22 cellular contexts compared by ENCODE assay signal in genomic region chr11:77909277-77909676, GRCh38.
DNase-seq lines count a peak whose midpoint lies in the region; ATAC-seq, FAIRE-seq and TF ChIP-seq lines count a peak whose summit lies in the region.
"Had no signal": no experiment of that assay in that cellular context is flagged by ENCODE, and none has a peak within 500 bp of the region (broad histone marks: within the 10 kb centered on the region; RNA-seq: fewer than 3 reads in every experiment).

No MANE protein-coding gene starts in this region.

- no peaks in the 10 kb centered on the region for H3K9me3 Mint-ChIP-seq in activated T-cell treated with anti-CD3 and anti-CD28 coated beads, Interleukin-2, amount 50 U/mL, for 24 hours
- no peaks in the 10 kb centered on the region for H3K9me3 Mint-ChIP-seq in activated T-cell treated with anti-CD3 and anti-CD28 coated beads, Interleukin-2, amount 50 U/mL, for 4 hours
- H3K9me3 Mint-ChIP-seq in stimulated activated naive B cell treated with anti-CD40 and anti-IgM and Interleukin-4, amounts not matched to agents 10 μg/mL and 1 μg/mL and 100 μg/mL, for 72 hours = no peaks in the 10 kb centered on the region
- H3K9me3 Mint-ChIP-seq: CD4-positive, alpha-beta T cell; CD8-positive, alpha-beta T cell had no signal

- no peak for FAIRE-seq in GM12891 (lab: Jason Lieb, UNC)
- FAIRE-seq: A549, D721Med, GM12878, GM19239 had no signal

- H3K36me3 Mint-ChIP-seq in activated T-cell treated with anti-CD3 and anti-CD28 coated beads, Interleukin-2, amount 50 U/mL, for 24 hours (ENCODE audit: low read depth) = peaks cover 70% of the 10 kb centered on the region
- peaks cover 26% of the 10 kb centered on the region for H3K36me3 Mint-ChIP-seq in activated T-cell treated with anti-CD3 and anti-CD28 coated beads, Interleukin-2, amount 50 U/mL, for 4 hours (ENCODE audit: insufficient read depth)
- peaks cover 22 to 30% of the 10 kb centered on the region in 2 donors for H3K36me3 Mint-ChIP-seq in stimulated activated naive B cell treated with anti-CD40 and anti-IgM and Interleukin-4, amounts not matched to agents 10 μg/mL and 1 μg/mL and 100 μg/mL, for 72 hours

- H3K4me3 Mint-ChIP-seq in activated T-cell treated with anti-CD3 and anti-CD28 coated beads, Interleukin-2, amount 50 U/mL, for 24 hours = no peak overlapping the region
- no peak overlapping the region for H3K4me3 Mint-ChIP-seq in activated T-cell treated with anti-CD3 and anti-CD28 coated beads, Interleukin-2, amount 50 U/mL, for 4 hours
- H3K4me3 Mint-ChIP-seq in stimulated activated naive B cell treated with anti-CD40 and anti-IgM and Interleukin-4, amounts not matched to agents 10 μg/mL and 1 μg/mL and 100 μg/mL, for 72 hours = no peak overlapping the region
- H3K4me3 Mint-ChIP-seq: B cell; CD4-positive, alpha-beta T cell; CD8-positive, alpha-beta T cell had no signal

- H3K27me3 Mint-ChIP-seq in activated T-cell treated with anti-CD3 and anti-CD28 coated beads, Interleukin-2, amount 50 U/mL, for 24 hours = no peaks in the 10 kb centered on the region
- no peaks in the 10 kb centered on the region for H3K27me3 Mint-ChIP-seq in activated T-cell treated with anti-CD3 and anti-CD28 coated beads, Interleukin-2, amount 50 U/mL, for 4 hours (ENCODE audit: low read depth)
- no peaks in the 10 kb centered on the region for H3K27me3 Mint-ChIP-seq in stimulated activated naive B cell treated with anti-CD40 and anti-IgM and Interleukin-4, amounts not matched to agents 10 μg/mL and 1 μg/mL and 100 μg/mL, for 72 hours
- H3K27me3 Mint-ChIP-seq: B cell; CD4-positive, alpha-beta T cell had no signal

- H3K27ac Mint-ChIP-seq in activated T-cell treated with anti-CD3 and anti-CD28 coated beads, Interleukin-2, amount 50 U/mL, for 24 hours = peak overlapping the region; percentile 18
- H3K27ac Mint-ChIP-seq in stimulated activated naive B cell treated with anti-CD40 and anti-IgM and Interleukin-4, amounts not matched to agents 10 μg/mL and 1 μg/mL and 100 μg/mL, for 72 hours = peak overlapping the region; percentile 62
- H3K27ac Mint-ChIP-seq: B cell; CD4-positive, alpha-beta T cell; CD8-positive, alpha-beta T cell had no signal

- no peaks in the 10 kb centered on the region for H3K4me1 Mint-ChIP-seq in activated T-cell treated with anti-CD3 and anti-CD28 coated beads, Interleukin-2, amount 50 U/mL, for 24 hours (ENCODE audit: low read depth)
- H3K4me1 Mint-ChIP-seq in activated T-cell treated with anti-CD3 and anti-CD28 coated beads, Interleukin-2, amount 50 U/mL, for 4 hours (ENCODE audit: low read depth) = no peaks in the 10 kb centered on the region
- H3K4me1 Mint-ChIP-seq in stimulated activated naive B cell treated with anti-CD40 and anti-IgM and Interleukin-4, amounts not matched to agents 10 μg/mL and 1 μg/mL and 100 μg/mL, for 72 hours = peaks cover 0 to 1% of the 10 kb centered on the region in 2 donors
- H3K4me1 Mint-ChIP-seq: B cell had no signal

- DNase-seq in activated T-cell treated with anti-CD3 and anti-CD28 coated beads, Interleukin-2, amount 50 U/mL, for 24 hours = no peak
- DNase-seq in activated T-cell treated with anti-CD3 and anti-CD28 coated beads, Interleukin-2, amount 50 U/mL, for 4 hours = no peak
- no peak for DNase-seq in GM12891 (ENCODE audit: insufficient read length, low spot score)
- no peak for DNase-seq in stimulated activated naive B cell treated with anti-CD40 and anti-IgM and Interleukin-4, amounts not matched to agents 10 μg/mL and 1 μg/mL and 100 μg/mL, for 72 hours
- no peak for DNase-seq in DMS 273 (lab: John Stamatoyannopoulos, UW; ENCODE audit: unreplicated experiment)
- DNase-seq: AML-193; Caco-2; Calu3; CD4-positive, alpha-beta T cell; CD8-positive, alpha-beta T cell; DMS 273 treated with DMSO at 0.1 percent for 48 hours; DMS153; DMS53; DMS79; DND-41; EL; GDM1 had no signal

- no peak for TF ChIP-seq POLR2A in GM12891 (IDR thresholded peaks at IDR 0.05; ENCODE audit: low read depth, low read length)

- no peak for ATAC-seq in activated T-cell treated with anti-CD3 and anti-CD28 coated beads, Interleukin-2, amount 50 U/mL, for 4 hours
- peak; percentile 54 to 75 for ATAC-seq in stimulated activated naive B cell treated with anti-CD40 and anti-IgM and Interleukin-4, amounts not matched to agents 10 μg/mL and 1 μg/mL and 100 μg/mL, for 72 hours (replicated peaks)
- ATAC-seq: A549; CD8-positive, alpha-beta T cell; GM12878 had no signal

TF ChIP-seq in GM12891, 5 proteins besides CTCF, POLR2A, EP300 and RAD21:
- no peak for TF ChIP-seq POU2F2 (IDR thresholded peaks at IDR 0.05; ENCODE audit: low read depth, low read length)
- TF ChIP-seq POLR2AphosphoS5 (IDR thresholded peaks at IDR 0.05; ENCODE audit: low read depth, low read length) = no peak
- no peak for TF ChIP-seq TAF1 (IDR thresholded peaks at IDR 0.05; ENCODE audit: low read depth, low read length)
- peak; percentile 19; the same call in 1 of the 2 replicates for TF ChIP-seq SPI1 (IDR thresholded peaks at IDR 0.05; ENCODE audit: low read depth, low read length)

Comparison
In these comparisons a context has a peak if more than half of its experiments do, and no peak if none do; other contexts are left out.
1. ATAC-seq: peak in stimulated activated naive B cell treated with anti-CD40 and anti-IgM and Interleukin-4, amounts not matched to agents 10 μg/mL and 1 μg/mL and 100 μg/mL, for 72 hours (2 of 2); none in activated T-cell treated with anti-CD3 and anti-CD28 coated beads, Interleukin-2, amount 50 U/mL, for 4 hours (0 of 2).